In the genomic region with DNA sequence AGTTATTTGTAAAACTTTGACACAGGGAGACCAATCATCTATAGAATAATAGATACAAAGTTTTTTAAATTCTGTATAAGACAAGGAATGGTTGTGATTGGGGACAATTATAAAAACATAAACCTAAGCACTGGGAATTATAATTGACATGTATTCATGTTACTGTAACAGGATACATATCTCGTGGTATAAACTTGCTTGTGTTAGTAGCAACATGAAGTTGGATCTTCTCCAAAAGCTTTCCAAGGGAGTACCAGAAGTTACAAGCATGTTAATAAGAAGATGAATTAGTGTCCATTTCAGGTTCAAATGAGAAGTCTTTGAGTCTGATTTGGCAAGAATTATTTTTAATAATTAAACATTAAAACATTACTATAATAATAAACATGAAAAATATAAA, we compare ENCODE assay signal across 19 cellular contexts. TPM values are rescaled to one million over a fixed set of nuclear protein-coding genes. Genes with fewer than 3 reads are reported as not detected.
DNase-seq lines count a peak whose midpoint lies in the region; TF ChIP-seq lines count a peak whose summit lies in the region.
"Had no signal": no experiment of that assay in that cellular context is flagged by ENCODE, and none has a peak within 500 bp of the region (broad histone marks: within the 10 kb centered on the region; RNA-seq: fewer than 3 reads in every experiment).

No MANE protein-coding gene starts in this region.

- H3K27me3 Mint-ChIP-seq in activated CD4-positive, alpha-beta memory T cell treated with anti-CD3 and anti-CD28 coated beads, Interleukin-2, amount 10 ng/mL, durations not matched to agents 7 days and 5 days: no peaks in the 10 kb centered on the region
- H3K27me3 Mint-ChIP-seq: CD4-positive, alpha-beta T cell had no signal

- H3K27me3 ChIP-seq in colonic mucosa (no peaks in the 10 kb centered on the region), smooth muscle cell (ENCODE audit: low read depth) (no peaks in the 10 kb centered on the region)

- no peak overlapping the region for H3K27ac Mint-ChIP-seq in activated CD4-positive, alpha-beta memory T cell treated with anti-CD3 and anti-CD28 coated beads, Interleukin-2, amount 10 ng/mL, durations not matched to agents 7 days and 5 days
- H3K27ac Mint-ChIP-seq: CD4-positive, alpha-beta T cell had no signal

- no peak overlapping the region for H3K4me2 ChIP-seq in smooth muscle cell
- H3K4me2 ChIP-seq: A549, KMS-11 had no signal

- H3K9ac ChIP-seq in colonic mucosa (ENCODE audit: low read depth in 2 of 2, low read length in 2 of 2) (no peak overlapping the region), smooth muscle cell (ENCODE audit: low read depth) (no peak overlapping the region)
- H3K9ac ChIP-seq: KMS-11 had no signal

- H2AFZ ChIP-seq in smooth muscle cell (ENCODE audit: low read depth): no peak overlapping the region

- TF ChIP-seq CTCF in colonic mucosa (IDR thresholded peaks at IDR 0.05): peak; percentile 5
- TF ChIP-seq CTCF in smooth muscle cell (IDR thresholded peaks at IDR 0.05; ENCODE audit: borderline replicate concordance, insufficient read depth, poor library complexity, severe bottlenecking): no peak

- H3K9me3 Mint-ChIP-seq in activated CD4-positive, alpha-beta memory T cell treated with anti-CD3 and anti-CD28 coated beads, Interleukin-2, amount 10 ng/mL, durations not matched to agents 7 days and 5 days: no peaks in the 10 kb centered on the region
- H3K9me3 Mint-ChIP-seq: CD4-positive, alpha-beta T cell had no signal

- CTCF ChIA-PET in activated CD4-positive, alpha-beta memory T cell treated with anti-CD3 and anti-CD28 coated beads, Interleukin-2, amount 10 ng/mL, durations not matched to agents 7 days and 5 days (lab: Charles Lee): no interaction called here

- no peaks in the 10 kb centered on the region for H3F3A ChIP-seq in smooth muscle cell (ENCODE audit: low read depth)

- H4K20me1 ChIP-seq in smooth muscle cell (ENCODE audit: low read depth): no peaks in the 10 kb centered on the region

- WGBS in smooth muscle cell (ENCODE audit: low lambda C conversion rate): 79% methylated on average over 1 of the region's 1 CpG

- intact Hi-C loops in colonic mucosa (cut with DNase I): no loop called here

- DNase-seq in COR-L47 (lab: John Stamatoyannopoulos, UW) (peak; percentile 2), NCI-H1105 (lab: John Stamatoyannopoulos, UW) (peak; percentile 63), NCI-H2171 treated with DMSO at 0.1 percent for 48 hours (lab: John Stamatoyannopoulos, UW) (peak; percentile 84), colonic mucosa (no peak), NCI-H526 treated with DMSO at 0.1 percent for 48 hours (lab: John Stamatoyannopoulos, UW) (no peak), smooth muscle cell (lab: John Stamatoyannopoulos, UW; ENCODE audit: unreplicated experiment) (no peak), GM03348 (ENCODE audit: low spot score) (no peak)
- DNase-seq in activated CD4-positive, alpha-beta memory T cell treated with anti-CD3 and anti-CD28 coated beads, Interleukin-2, amount 10 ng/mL, durations not matched to agents 7 days and 5 days: no peak
- DNase-seq: CD4-positive, alpha-beta T cell; DMS53; EL; NCI-H146; NCI-H2081; NCI-H774; PC-3; SIG-M5 had no signal

- no peaks in the 10 kb centered on the region for H3K4me1 Mint-ChIP-seq in activated CD4-positive, alpha-beta memory T cell treated with anti-CD3 and anti-CD28 coated beads, Interleukin-2, amount 10 ng/mL, durations not matched to agents 7 days and 5 days

- H3K4me3 ChIP-seq in colonic mucosa (no peak overlapping the region), smooth muscle cell (no peak overlapping the region)
- H3K4me3 ChIP-seq: A549 had no signal

- H3K9me3 ChIP-seq in colonic mucosa: no peaks in the 10 kb centered on the region
- no peaks in the 10 kb centered on the region for H3K9me3 ChIP-seq in smooth muscle cell (replicated peaks; ENCODE audit: low read depth)
- H3K9me3 ChIP-seq: A549 had no signal

- H3K4me1 ChIP-seq in colonic mucosa (no peaks in the 10 kb centered on the region), smooth muscle cell (ENCODE audit: low read depth) (peaks cover 8% of the 10 kb centered on the region)
- H3K4me1 ChIP-seq: A549 had no signal

- H3K36me3 ChIP-seq in colonic mucosa (no peaks in the 10 kb centered on the region), smooth muscle cell (ENCODE audit: low read depth) (no peaks in the 10 kb centered on the region)

- H3K36me3 Mint-ChIP-seq in activated CD4-positive, alpha-beta memory T cell treated with anti-CD3 and anti-CD28 coated beads, Interleukin-2, amount 10 ng/mL, durations not matched to agents 7 days and 5 days (ENCODE audit: low read depth): peaks cover 22% of the 10 kb centered on the region

- H3K4me3 Mint-ChIP-seq in activated CD4-positive, alpha-beta memory T cell treated with anti-CD3 and anti-CD28 coated beads, Interleukin-2, amount 10 ng/mL, durations not matched to agents 7 days and 5 days: no peak overlapping the region
- H3K4me3 Mint-ChIP-seq: CD4-positive, alpha-beta T cell had no signal

- no peaks in the 10 kb centered on the region for H3K79me2 ChIP-seq in smooth muscle cell (ENCODE audit: low read depth)

- POLR2A ChIA-PET in activated CD4-positive, alpha-beta memory T cell treated with anti-CD3 and anti-CD28 coated beads, Interleukin-2, amount 10 ng/mL, durations not matched to agents 7 days and 5 days (lab: Charles Lee): no interaction called here

- H3K27ac ChIP-seq in colonic mucosa (no peak overlapping the region), smooth muscle cell (ENCODE audit: low read depth) (no peak overlapping the region)
- H3K27ac ChIP-seq: A549, KMS-11, RWPE1 had no signal

RNA-seq across cellular contexts. Expression of a gene that starts 42.2 kb away (rescaled TPM):
- total RNA-seq in colonic mucosa: 10 to 100 TPM; 16.2 to 36.2 TPM
- total RNA-seq in smooth muscle cell: 3.0 and 4.9 TPM in 2 replicates
- 1.6 and 1.7 TPM in 2 replicates for polyA plus RNA-seq in smooth muscle cell
- 1 to 10 TPM; 5.3 to 8.8 TPM for total RNA-seq in activated CD4-positive, alpha-beta memory T cell treated with anti-CD3 and anti-CD28 coated beads, Interleukin-2, amount 10 ng/mL, durations not matched to agents 7 days and 5 days

RNA-seq across cellular contexts. Expression of a gene that starts 42.4 kb away (rescaled TPM):
- total RNA-seq in colonic mucosa (10 to 100 TPM; 15.2 to 20.9 TPM), smooth muscle cell (1.6 and 14.5 TPM in 2 replicates)
- 5.7 and 8.5 TPM in 2 replicates for polyA plus RNA-seq in smooth muscle cell
- total RNA-seq in activated CD4-positive, alpha-beta memory T cell treated with anti-CD3 and anti-CD28 coated beads, Interleukin-2, amount 10 ng/mL, durations not matched to agents 7 days and 5 days: 10 to 100 TPM; 12.2 to 12.6 TPM

RNA-seq across cellular contexts. Expression of a gene that starts 42.5 kb away (rescaled TPM):
- 10 to 100 TPM; 11.4 to 12.3 TPM for total RNA-seq in colonic mucosa
- 3.5 and 4.2 TPM in 2 replicates for total RNA-seq in smooth muscle cell
- 3.0 and 4.6 TPM in 2 replicates for polyA plus RNA-seq in smooth muscle cell
- total RNA-seq in activated CD4-positive, alpha-beta memory T cell treated with anti-CD3 and anti-CD28 coated beads, Interleukin-2, amount 10 ng/mL, durations not matched to agents 7 days and 5 days: 10 to 100 TPM in 1 of 2 experiments, 1 to 10 TPM in 1; 9.7 to 10.0 TPM

Comparison
In these comparisons a context has a peak if more than half of its experiments do, and no peak if none do; other contexts are left out.
1. DNase-seq: peak in COR-L47 (single experiment), NCI-H1105 (single experiment) and NCI-H2171 treated with DMSO at 0.1 percent for 48 hours (single experiment); none in colonic mucosa (single experiment), NCI-H526 treated with DMSO at 0.1 percent for 48 hours (single experiment), smooth muscle cell (single experiment), activated CD4-positive, alpha-beta memory T cell treated with anti-CD3 and anti-CD28 coated beads, Interleukin-2, amount 10 ng/mL, durations not matched to agents 7 days and 5 days (single experiment) and GM03348 (single experiment).